Comparison of ENCODE assay signal across 18 cellular contexts in genomic region chr7:8612584-8612983, GRCh38.
A peak's percentile ranks its signal among the peaks of the same experiment; 100 is the strongest.
DNase-seq lines count a peak whose midpoint lies in the region; ATAC-seq and TF ChIP-seq lines count a peak whose summit lies in the region.
"Had no signal": no experiment of that assay in that cellular context is flagged by ENCODE, and none has a peak within 500 bp of the region (broad histone marks: within the 10 kb centered on the region; RNA-seq: fewer than 3 reads in every experiment).

No MANE protein-coding gene starts in this region.

- H4K20me1 ChIP-seq in neural progenitor cell (ENCODE audit: low read depth) = no peaks in the 10 kb centered on the region
- H4K20me1 ChIP-seq: BLaER1 treated with 17β-estradiol and CSF1 and Interleukin-3, amounts not matched to agents 10 nM and 100 nM had no signal

- H3K4me3 Mint-ChIP-seq in neural progenitor cell = no peak overlapping the region
- H3K4me3 Mint-ChIP-seq: B cell; CD4-positive, alpha-beta T cell; CD8-positive, alpha-beta T cell had no signal

- DNase-seq in DMS53 (lab: John Stamatoyannopoulos, UW) (peak; percentile 16), DMS53 treated with DMSO at 0.1 percent for 48 hours (lab: John Stamatoyannopoulos, UW; ENCODE audit: unreplicated experiment) (no peak), NCI-H146 treated with DMSO at 0.1 percent for 48 hours (lab: John Stamatoyannopoulos, UW; ENCODE audit: unreplicated experiment) (peak; percentile 28), neural progenitor cell (ENCODE audit: low spot score) (no peak), H7 (no peak)
- DNase-seq: AML-193; Caco-2; Calu3; CD4-positive, alpha-beta T cell; CD8-positive, alpha-beta T cell; DMS79 treated with DMSO at 0.1 percent for 48 hours; GF-D8 had no signal

- no peaks in the 10 kb centered on the region for H3K36me3 Mint-ChIP-seq in neural progenitor cell
- H3K36me3 Mint-ChIP-seq: CD8-positive, alpha-beta T cell had no signal

- H3K27me3 Mint-ChIP-seq in neural progenitor cell (ENCODE audit: insufficient read depth, low read depth) = no peaks in the 10 kb centered on the region
- H3K27me3 Mint-ChIP-seq: B cell; CD4-positive, alpha-beta T cell had no signal

- H3K27me3 ChIP-seq in neural progenitor cell (no peaks in the 10 kb centered on the region), H7 (ENCODE audit: control insufficient read depth, insufficient read depth, low read length) (no peaks in the 10 kb centered on the region)
- H3K27me3 ChIP-seq: BLaER1 treated with 17β-estradiol and CSF1 and Interleukin-3, amounts not matched to agents 10 nM and 100 nM had no signal

- H3K4me1 ChIP-seq in neural progenitor cell = peaks cover 34% of the 10 kb centered on the region
- H3K4me1 ChIP-seq: A549, Caco-2 had no signal

- no peaks in the 10 kb centered on the region for H3K9me3 Mint-ChIP-seq in neural progenitor cell

- no peak overlapping the region for H3K9ac ChIP-seq in neural progenitor cell
- H3K9ac ChIP-seq: BLaER1 treated with 17β-estradiol and CSF1 and Interleukin-3, amounts not matched to agents 10 nM and 100 nM had no signal

- no peaks in the 10 kb centered on the region for H3K79me2 ChIP-seq in neural progenitor cell (ENCODE audit: low read depth)

- no peak overlapping the region for H2AFZ ChIP-seq in neural progenitor cell (replicated peaks)

- no peak overlapping the region for H3K27ac Mint-ChIP-seq in neural progenitor cell
- H3K27ac Mint-ChIP-seq: B cell; CD4-positive, alpha-beta T cell; CD8-positive, alpha-beta T cell had no signal

- H3K4me3 ChIP-seq in neural progenitor cell = no peak overlapping the region
- H3K4me3 ChIP-seq in H7 (ENCODE audit: insufficient read depth, low read depth, low read length) = no peak overlapping the region
- H3K4me3 ChIP-seq: A549; BLaER1 treated with 17β-estradiol and CSF1 and Interleukin-3, amounts not matched to agents 10 nM and 100 nM had no signal

- no peak for ATAC-seq in HG03354 (IDR thresholded peaks at IDR 0.05; ENCODE audit: poor library complexity, severe bottlenecking, unreplicated experiment)
- ATAC-seq: A549; CD8-positive, alpha-beta T cell had no signal

- peaks cover 10% of the 10 kb centered on the region for H3K4me1 Mint-ChIP-seq in neural progenitor cell
- H3K4me1 Mint-ChIP-seq: B cell had no signal

- H3K27ac ChIP-seq in neural progenitor cell = no peak overlapping the region
- H3K27ac ChIP-seq: 22Rv1; A549; BLaER1 treated with 17β-estradiol and CSF1 and Interleukin-3, amounts not matched to agents 10 nM and 100 nM; C4-2B had no signal

- no peaks in the 10 kb centered on the region for H3K9me3 ChIP-seq in neural progenitor cell (ENCODE audit: low read depth)
- H3K9me3 ChIP-seq: BLaER1 treated with 17β-estradiol and CSF1 and Interleukin-3, amounts not matched to agents 10 nM and 100 nM; Caco-2 had no signal

- no peak for TF ChIP-seq CTCF in neural progenitor cell (IDR thresholded peaks at IDR 0.05)

- H3F3A ChIP-seq in neural progenitor cell (ENCODE audit: low read depth) = no peaks in the 10 kb centered on the region

- peak overlapping the region; percentile 11 for H3K4me2 ChIP-seq in neural progenitor cell
- H3K4me2 ChIP-seq: A549; BLaER1 treated with 17β-estradiol and CSF1 and Interleukin-3, amounts not matched to agents 10 nM and 100 nM had no signal

- H3K36me3 ChIP-seq in neural progenitor cell (no peaks in the 10 kb centered on the region), H7 (replicated peaks; ENCODE audit: control insufficient read depth, insufficient read depth, low read length) (no peaks in the 10 kb centered on the region)
- H3K36me3 ChIP-seq: BLaER1 treated with 17β-estradiol and CSF1 and Interleukin-3, amounts not matched to agents 10 nM and 100 nM had no signal

Comparison
In these comparisons a context has a peak if more than half of its experiments do, and no peak if none do; other contexts are left out.
1. DNase-seq: peak in DMS53 (single experiment) and NCI-H146 treated with DMSO at 0.1 percent for 48 hours (single experiment); none in DMS53 treated with DMSO at 0.1 percent for 48 hours (single experiment), neural progenitor cell (single experiment) and H7 (single experiment).